In genomic region chrX:153744210-153745066, GRCh38 we compare ENCODE assay signal across 8 cellular contexts.
DNase-seq lines count a peak whose midpoint lies in the region; TF ChIP-seq lines count a peak whose summit lies in the region.
"Had no signal": no experiment of that assay in that cellular context is flagged by ENCODE, and none has a peak within 500 bp of the region (broad histone marks: within the 10 kb centered on the region; RNA-seq: fewer than 3 reads in every experiment).

No MANE protein-coding gene starts in this region.

- no peak overlapping the region for H2AFZ ChIP-seq in MM.1S (ENCODE audit: low read length)

- H3K4me1 Mint-ChIP-seq in nephron progenitor cell: peaks cover 19% of the 10 kb centered on the region

- peaks cover 43% of the 10 kb centered on the region for H3K9me3 Mint-ChIP-seq in nephron progenitor cell
- H3K9me3 Mint-ChIP-seq: T-helper 1 cell treated with Interleukin-12 subunit alpha and Interleukin-12 subunit beta and Interleukin-4 antibody, amounts not matched to agents 30 μg/mL and 1 μg/mL, for 36 hours had no signal

- no peaks in the 10 kb centered on the region for H3F3A ChIP-seq in MM.1S (ENCODE audit: insufficient read depth, low read length)

- DNase-seq in astrocyte of the cerebellum (ENCODE audit: low read depth): no peak
- peak; percentile 53 for DNase-seq in nephron progenitor cell
- DNase-seq in HCEC 1CT: no peak
- DNase-seq in MM.1S: no peak
- no peak for DNase-seq in NCI-H226

- H3K4me3 ChIP-seq in GM12875 (ENCODE audit: low read depth, low read length) (no peak overlapping the region), astrocyte of the cerebellum (ENCODE audit: low read depth, low read length) (no peak overlapping the region), MM.1S (ENCODE audit: low read length) (no peak overlapping the region)
- H3K4me3 ChIP-seq: right lobe of liver had no signal

- H3K27me3 Mint-ChIP-seq in nephron progenitor cell (ENCODE audit: low read depth, poor library complexity): no peaks in the 10 kb centered on the region

- H3K36me3 ChIP-seq in MM.1S (replicated peaks; ENCODE audit: insufficient read depth, low read length): no peaks in the 10 kb centered on the region
- H3K36me3 ChIP-seq: right lobe of liver had no signal

- no peaks in the 10 kb centered on the region for H3K9me2 ChIP-seq in MM.1S (replicated peaks; ENCODE audit: insufficient read depth, low read length)

- H3K4me1 ChIP-seq in MM.1S (ENCODE audit: low read length): no peaks in the 10 kb centered on the region
- H3K4me1 ChIP-seq: right lobe of liver had no signal

- H4K20me1 ChIP-seq in MM.1S (ENCODE audit: insufficient read depth, low read length): no peaks in the 10 kb centered on the region

- no peak overlapping the region for H3K9ac ChIP-seq in MM.1S (ENCODE audit: low read length)

- H3K36me3 Mint-ChIP-seq in nephron progenitor cell (ENCODE audit: low read depth): peaks cover 2% of the 10 kb centered on the region

- no peak overlapping the region for H3K27ac ChIP-seq in MM.1S (ENCODE audit: low read length)
- H3K27ac ChIP-seq: right lobe of liver had no signal

- H3K79me2 ChIP-seq in MM.1S (ENCODE audit: low read length): no peaks in the 10 kb centered on the region

- no peaks in the 10 kb centered on the region for H3K27me3 ChIP-seq in MM.1S (replicated peaks; ENCODE audit: insufficient read depth, low read length)
- H3K27me3 ChIP-seq: right lobe of liver had no signal

- in situ Hi-C loops in astrocyte of the cerebellum (cut with HindIII; ENCODE audit: low sequenced_read_pairs): no loop called here

- peak; percentile 22; the same call in 1 of the 2 replicates for TF ChIP-seq CTCF in GM12875 (IDR thresholded peaks at IDR 0.05; ENCODE audit: borderline replicate concordance, insufficient read depth, low read depth, low read length)
- peak; percentile 25 for TF ChIP-seq CTCF in astrocyte of the cerebellum (IDR thresholded peaks at IDR 0.05; ENCODE audit: low read depth, low read length, missing control alignments)
- no peak for TF ChIP-seq CTCF in nephron progenitor cell (IDR thresholded peaks at IDR 0.05)
- no peak for TF ChIP-seq CTCF in MM.1S (IDR thresholded peaks at IDR 0.05; ENCODE audit: low read length)

- no peak overlapping the region for H3K4me2 ChIP-seq in MM.1S (ENCODE audit: low read depth, low read length)

- H3K4me3 Mint-ChIP-seq in nephron progenitor cell: peak overlapping the region; percentile 67
- H3K4me3 Mint-ChIP-seq: T-helper 1 cell treated with Interleukin-12 subunit alpha and Interleukin-12 subunit beta and Interleukin-4 antibody, amounts not matched to agents 30 μg/mL and 1 μg/mL, for 36 hours had no signal

- H3K9me3 ChIP-seq in MM.1S (replicated peaks; ENCODE audit: insufficient read depth, low read length): no peaks in the 10 kb centered on the region
- H3K9me3 ChIP-seq: right lobe of liver had no signal

- no peak overlapping the region for H3K27ac Mint-ChIP-seq in nephron progenitor cell
- H3K27ac Mint-ChIP-seq: T-helper 1 cell treated with Interleukin-12 subunit alpha and Interleukin-12 subunit beta and Interleukin-4 antibody, amounts not matched to agents 30 μg/mL and 1 μg/mL, for 36 hours had no signal

Comparison
In these comparisons a context has a peak if more than half of its experiments do, and no peak if none do; other contexts are left out.
1. CTCF ChIP-seq: peak in GM12875 (single experiment) and astrocyte of the cerebellum (single experiment); none in nephron progenitor cell (single experiment) and MM.1S (single experiment).